18 cellular contexts compared by ENCODE assay signal in genomic region chr6:24838081-24838480, GRCh38. TPM values are rescaled to one million over a fixed set of nuclear protein-coding genes. Genes with fewer than 3 reads are reported as not detected.
DNase-seq lines count a peak whose midpoint lies in the region; ATAC-seq and TF ChIP-seq lines count a peak whose summit lies in the region.
"Had no signal": no experiment of that assay in that cellular context is flagged by ENCODE, and none has a peak within 500 bp of the region (broad histone marks: within the 10 kb centered on the region; RNA-seq: fewer than 3 reads in every experiment).

No MANE protein-coding gene starts in this region.

- peak overlapping the region; percentile 87 for H3K27ac Mint-ChIP-seq in T-helper 17 cell

- H3K9me3 ChIP-seq in T-helper 17 cell (ENCODE audit: control insufficient read depth, low read length, poor library complexity, severe bottlenecking) = no peaks in the 10 kb centered on the region
- H3K9me3 ChIP-seq: stomach had no signal

- intact Hi-C loops in Right ventricle myocardium superior (cut with DNase I) = no loop called here
- intact Hi-C loops in left cardiac atrium (cut with DNase I) = no loop called here

- ATAC-seq in Right ventricle myocardium superior (ENCODE audit: poor library complexity) (peak; percentile 48), left cardiac atrium (no peak), T-helper 17 cell (no peak)
- ATAC-seq: left colon had no signal

- no peak for TF ChIP-seq CTCF in fibroblast of pulmonary artery (IDR thresholded peaks at IDR 0.05; ENCODE audit: low read length, missing control alignments)

- H3K4me3 ChIP-seq in fibroblast of pulmonary artery (replicated peaks; ENCODE audit: low read depth, low read length) = no peak overlapping the region
- H3K4me3 ChIP-seq: stomach had no signal

- peaks cover 9% of the 10 kb centered on the region for H3K36me3 Mint-ChIP-seq in T-helper 17 cell (ENCODE audit: low read depth)

- no peak for DNase-seq in Right ventricle myocardium superior
- no peak for DNase-seq in left cardiac atrium
- no peak for DNase-seq in T-helper 17 cell
- DNase-seq in fibroblast of pulmonary artery (ENCODE audit: low read depth) = peak; percentile 73
- DNase-seq in stromal cell of bone marrow (ENCODE audit: low read depth) = peak; percentile 63
- no peak for DNase-seq in hippocampal formation (lab: John Stamatoyannopoulos, UW)
- DNase-seq in NCI-H1105 treated with DMSO at 0.1 percent for 48 hours (lab: John Stamatoyannopoulos, UW) = no peak
- DNase-seq: activated CD4-positive, alpha-beta T cell treated with anti-CD3 and anti-CD28 coated beads, Interleukin-2, amount 50 U/mL, for 4 hours; foreskin melanocyte; left colon; NCI-H1092; NCI-H2081; nucleus accumbens; stomach had no signal

- no peaks in the 10 kb centered on the region for H3K27me3 Mint-ChIP-seq in T-helper 17 cell

- no peak overlapping the region for H3K4me3 Mint-ChIP-seq in T-helper 17 cell

- peaks cover 35% of the 10 kb centered on the region for H3K4me1 Mint-ChIP-seq in T-helper 17 cell

RNA-seq across cellular contexts. Expression of gene ARMH2, which starts 39.4 kb away (rescaled TPM):
- total RNA-seq in Right ventricle myocardium superior (not detected), left cardiac atrium (not detected), T-helper 17 cell (1 to 10 TPM; 1.1 to 2.7 TPM)
- total RNA-seq: G401, left colon, mononuclear cell, NCI-H460, stomach, ureter had no signal

Comparison
In these comparisons a context has a peak if more than half of its experiments do, and no peak if none do; other contexts are left out.
1. DNase-seq: peak in fibroblast of pulmonary artery (single experiment) and stromal cell of bone marrow (single experiment); none in Right ventricle myocardium superior (single experiment), left cardiac atrium (single experiment), T-helper 17 cell (0 of 3), hippocampal formation (0 of 2) and NCI-H1105 treated with DMSO at 0.1 percent for 48 hours (single experiment).